8 cellular contexts compared by ENCODE assay signal in genomic region chr3:186772886-186773417, GRCh38. TPM values are rescaled to one million over a fixed set of nuclear protein-coding genes. Genes with fewer than 3 reads are reported as not detected.
DNase-seq lines count a peak whose midpoint lies in the region; ATAC-seq, FAIRE-seq and TF ChIP-seq lines count a peak whose summit lies in the region.

No MANE protein-coding gene starts in this region.

- TF ChIP-seq POLR2A in GM12891 (IDR thresholded peaks at IDR 0.05; ENCODE audit: low read depth, low read length): peak; percentile 78; the same call in 1 of the 2 replicates

- H3K23me2 ChIP-seq in H9 (ENCODE audit: insufficient read length, low read depth, low read length, poor library complexity, severe bottlenecking): no peaks in the 10 kb centered on the region

- no peak overlapping the region for H2BK120ac ChIP-seq in H9 (ENCODE audit: low read depth, low read length, poor library complexity, severe bottlenecking)

- FAIRE-seq in GM12891 (lab: Jason Lieb, UNC): peak; percentile 95

- POLR2A ChIA-PET in HEK293T (lab: Yijun Ruan, JAX): interaction anchor here (2.0 kb wide), 1 partner anchor 10 kb away, joined by 20 read pairs; the partner anchor contains the start of gene EIF4A2

- DNase-seq in GM12891 (ENCODE audit: insufficient read length, low spot score) (peak; percentile 76), H9 (peak; percentile 78), NCI-H774 (lab: John Stamatoyannopoulos, UW) (peak; percentile 23), cardiac septum (ENCODE audit: low spot score) (peak; percentile 91), psoas muscle (peak; percentile 72 to 84), NCI-H1930 (lab: John Stamatoyannopoulos, UW) (no peak), HEK293T (ENCODE audit: extremely low spot score) (no peak)
- DNase-seq in activated gamma-delta T cell treated with anti-CD3 and anti-CD28 coated beads, Interleukin-2, amount 50 U/mL, for 16 hours (ENCODE audit: low read depth): peak; percentile 53

- intact Hi-C loops in cardiac septum (cut with DNase I): no loop called here
- intact Hi-C loops in psoas muscle (cut with DNase I): no loop called here

- WGBS in H9 (ENCODE audit: extremely low coverage, insufficient read length, low lambda C conversion rate): no CpG with 5 or more reads among the region's 19 CpGs
- WGBS in psoas muscle, 3 donors: 18 to 30% (median 19%) methylated on average over 14 to 19 of the region's 19 CpGs

- no peak overlapping the region for H3T11ph ChIP-seq in H9 (ENCODE audit: low read length)

- peak; percentile 65 to 82 (median 79) for ATAC-seq in psoas muscle

- H3K18ac ChIP-seq in H9 (ENCODE audit: insufficient read length, low read depth, low read length): no peak overlapping the region

- no peak overlapping the region for H3K14ac ChIP-seq in H9 (ENCODE audit: insufficient read depth, low read length)

- H3K27me3 ChIP-seq in H9 (ENCODE audit: insufficient read depth, low read length) (no peaks in the 10 kb centered on the region), psoas muscle (ENCODE audit: insufficient read depth in 3 of 3, low read length in 2 of 3) (peaks cover 0 to 4% (median 0%) of the 10 kb centered on the region in 3 donors)

- no peak overlapping the region for H4K5ac ChIP-seq in H9 (ENCODE audit: insufficient read length, low read depth, low read length)

- CTCF ChIA-PET in HEK293T (lab: Yijun Ruan, JAX): interaction anchor here (0.6 to 1.1 kb wide), 2 partner anchors 183 to 354 kb away, joined by 3 to 6 read pairs; no protein-coding TSS in a partner anchor

- H3K4me2 ChIP-seq in H9 (ENCODE audit: insufficient read depth, insufficient read length, low read length): peak overlapping the region; percentile 2

- no peak overlapping the region for H3K9ac ChIP-seq in H9 (ENCODE audit: extremely low read depth, insufficient read length, low read length)

- H2AFZ ChIP-seq in H9 (ENCODE audit: low read length): no peak overlapping the region

- H3K56ac ChIP-seq in H9 (ENCODE audit: insufficient read length, low read depth, low read length): no peak overlapping the region

- H3K79me1 ChIP-seq in H9 (ENCODE audit: insufficient read depth, low read depth, low read length, poor library complexity, severe bottlenecking): no peaks in the 10 kb centered on the region

- no peak for TF ChIP-seq CTCF in H9 (conservative IDR thresholded peaks at IDR 0.05)
- no peak for TF ChIP-seq CTCF in psoas muscle (IDR thresholded peaks at IDR 0.05)

- H2BK20ac ChIP-seq in H9 (ENCODE audit: low read depth, low read length, poor library complexity, severe bottlenecking): no peak overlapping the region

- no peak overlapping the region for H2BK5ac ChIP-seq in H9 (ENCODE audit: insufficient read length, low read length)

- peaks cover 4% of the 10 kb centered on the region; the same call in 1 of the 2 replicates for H3K4me1 ChIP-seq in H9 (ENCODE audit: insufficient read depth, low read length)
- no peaks in the 10 kb centered on the region for H3K4me1 ChIP-seq in psoas muscle

- H3K4me1 Mint-ChIP-seq in H9: peaks cover 18 to 22% of the 10 kb centered on the region in 2 experiments

- H4K8ac ChIP-seq in H9 (replicated peaks; ENCODE audit: insufficient read length, low read depth, low read length): no peak overlapping the region

- no peak overlapping the region for H3K4ac ChIP-seq in H9 (ENCODE audit: low read depth, low read length)

- H4K20me1 ChIP-seq in H9 (ENCODE audit: control insufficient read depth, insufficient read depth, insufficient read length): no peaks in the 10 kb centered on the region

- no peak overlapping the region for H4K91ac ChIP-seq in H9 (ENCODE audit: insufficient read length, low read depth, low read length)

- H3K4me3 ChIP-seq in psoas muscle: peak overlapping the region; percentile 63

- no peak overlapping the region for H2AK5ac ChIP-seq in H9 (ENCODE audit: insufficient read length, low read length)

- no peak overlapping the region for H2BK15ac ChIP-seq in H9 (ENCODE audit: low read depth, low read length)

- H3K4me3 Mint-ChIP-seq in H9: peak overlapping the region in 1 of 2 experiments; percentile 35; a peak in 1 of 5 replicates

- H3K36me3 ChIP-seq in psoas muscle (ENCODE audit: insufficient read depth in 1 of 2, low read depth in 1 of 2): no peaks in the 10 kb centered on the region

- no peaks in the 10 kb centered on the region; a peak in 1 of 7 replicates for H3K36me3 Mint-ChIP-seq in H9 (ENCODE audit: insufficient read depth in 1 of 3, low read depth in 3 of 3)

- H3K27ac Mint-ChIP-seq in H9: no peak overlapping the region

- H3K27ac ChIP-seq in H9 (ENCODE audit: insufficient read length, low read depth, low read length) (no peak overlapping the region), psoas muscle (peak overlapping the region; percentile 43)

- H3K23ac ChIP-seq in H9 (ENCODE audit: insufficient read length, low read depth, low read length): no peak overlapping the region

- no peak overlapping the region for H2BK12ac ChIP-seq in H9 (ENCODE audit: insufficient read length, low read depth, low read length)

- peaks cover 0 to 4% of the 10 kb centered on the region in 2 experiments; a peak in 3 of 5 replicates for H3K9me3 Mint-ChIP-seq in H9

- peaks cover 39% of the 10 kb centered on the region for H3K27me3 Mint-ChIP-seq in H9 (ENCODE audit: low read depth)

- H3K79me2 ChIP-seq in H9 (ENCODE audit: insufficient read depth, low read length): no peaks in the 10 kb centered on the region

- H3K9me3 ChIP-seq in H9 (ENCODE audit: control insufficient read depth, low read depth, low read length) (no peaks in the 10 kb centered on the region), psoas muscle (no peaks in the 10 kb centered on the region)

TF ChIP-seq in GM12891, 5 proteins besides CTCF, POLR2A, EP300 and RAD21:
- no peak for TF ChIP-seq PAX5 (IDR thresholded peaks at IDR 0.05; ENCODE audit: insufficient read depth, low read length, severe bottlenecking)
- TF ChIP-seq SPI1 (IDR thresholded peaks at IDR 0.05; ENCODE audit: low read depth, low read length): peak; percentile 21
- peak; percentile 49 for TF ChIP-seq POU2F2 (IDR thresholded peaks at IDR 0.05; ENCODE audit: low read depth, low read length)
- TF ChIP-seq TAF1 (IDR thresholded peaks at IDR 0.05; ENCODE audit: low read depth, low read length): peak; percentile 69
- 0 out of 2 replicates have a peak, but pooled peaks have one; percentile 50 for TF ChIP-seq POLR2AphosphoS5 (IDR thresholded peaks at IDR 0.05; ENCODE audit: low read depth, low read length)

TF ChIP-seq in HEK293T, 16 proteins besides CTCF, POLR2A, EP300 and RAD21:
- TF ChIP-seq, protein P1, sequence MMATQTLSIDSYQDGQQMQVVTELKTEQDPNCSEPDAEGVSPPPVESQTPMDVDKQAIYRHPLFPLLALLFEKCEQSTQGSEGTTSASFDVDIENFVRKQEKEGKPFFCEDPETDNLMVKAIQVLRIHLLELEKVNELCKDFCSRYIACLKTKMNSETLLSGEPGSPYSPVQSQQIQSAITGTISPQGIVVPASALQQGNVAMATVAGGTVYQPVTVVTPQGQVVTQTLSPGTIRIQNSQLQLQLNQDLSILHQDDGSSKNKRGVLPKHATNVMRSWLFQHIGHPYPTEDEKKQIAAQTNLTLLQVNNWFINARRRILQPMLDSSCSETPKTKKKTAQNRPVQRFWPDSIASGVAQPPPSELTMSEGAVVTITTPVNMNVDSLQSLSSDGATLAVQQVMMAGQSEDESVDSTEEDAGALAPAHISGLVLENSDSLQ (IDR thresholded peaks at IDR 0.05): no peak
- TF ChIP-seq L3MBTL2 (conservative IDR thresholded peaks at IDR 0.05): no peak
- no peak for TF ChIP-seq ARNT (IDR thresholded peaks at IDR 0.05)
- TF ChIP-seq NFRKB (IDR thresholded peaks at IDR 0.05): no peak
- TF ChIP-seq ZNF384 (IDR thresholded peaks at IDR 0.05): no peak
- TF ChIP-seq SP1 (IDR thresholded peaks at IDR 0.05): no peak
- TF ChIP-seq BHLHE40 (IDR thresholded peaks at IDR 0.05; ENCODE audit: borderline replicate concordance): no peak
- TF ChIP-seq TARDBP (IDR thresholded peaks at IDR 0.05): no peak
- no peak for TF ChIP-seq HDGF (IDR thresholded peaks at IDR 0.05; ENCODE audit: borderline replicate concordance)
- no peak for TF ChIP-seq LEF1 (IDR thresholded peaks at IDR 0.05; ENCODE audit: borderline replicate concordance)
- no peak for TF ChIP-seq FOXA1 (IDR thresholded peaks at IDR 0.05)
- no peak for TF ChIP-seq SUZ12 (IDR thresholded peaks at IDR 0.05)
- TF ChIP-seq CTBP1 (IDR thresholded peaks at IDR 0.05; ENCODE audit: borderline replicate concordance): no peak
- TF ChIP-seq ELF4 (IDR thresholded peaks at IDR 0.05): no peak
- TF ChIP-seq FOXM1 (IDR thresholded peaks at IDR 0.05; ENCODE audit: borderline replicate concordance): no peak
- TF ChIP-seq FOXK2 (IDR thresholded peaks at IDR 0.05): no peak
TF ChIP-seq in HEK293T: peak in this region for 0.

RNA-seq across cellular contexts. Expression of gene EIF4A2, which starts 10.4 kb away (rescaled TPM):
- 374 TPM for polyA plus RNA-seq in GM12891 (2012; ENCODE audit: low read depth, missing spikeins)
- total RNA-seq in H9 (2021) (398 and 417 TPM in 2 replicates), cardiac septum (361 TPM), psoas muscle (100 to 1,000 TPM; 541 to 778 (median 587) TPM)
- 100 to 1,000 TPM; 397 to 570 (median 513) TPM for polyA plus RNA-seq in psoas muscle

RNA-seq across cellular contexts. Expression of gene RFC4, which starts 33.3 kb away (rescaled TPM):
- 61.8 TPM for polyA plus RNA-seq in GM12891 (2012; ENCODE audit: low read depth, missing spikeins)
- 103 and 108 TPM in 2 replicates for total RNA-seq in H9 (2021)
- total RNA-seq in cardiac septum: 6.4 TPM
- 1 to 10 TPM; 3.4 to 8.1 (median 6.0) TPM for total RNA-seq in psoas muscle
- 10 to 100 TPM; 10.3 to 20.6 (median 17.2) TPM for polyA plus RNA-seq in psoas muscle

RNA-seq across cellular contexts. Expression of gene KNG1, which starts 55.8 kb away (rescaled TPM):
- polyA plus RNA-seq in GM12891 (2012; ENCODE audit: low read depth, missing spikeins): 0.12 TPM
- total RNA-seq in H9 (2021): not detected in 2 replicates
- total RNA-seq in cardiac septum: not detected
- under 1 TPM in 2 of 4 donors, not detected in 2; 0.16 to 0.26 TPM for total RNA-seq in psoas muscle
- not detected for polyA plus RNA-seq in psoas muscle

Comparison
In these comparisons a context has a peak if more than half of its experiments do, and no peak if none do; other contexts are left out.
1. DNase-seq: peak in GM12891 (single experiment), H9 (single experiment), NCI-H774 (single experiment), activated gamma-delta T cell treated with anti-CD3 and anti-CD28 coated beads, Interleukin-2, amount 50 U/mL, for 16 hours (single experiment), cardiac septum (single experiment) and psoas muscle (2 of 2); none in NCI-H1930 (0 of 2) and HEK293T (single experiment).
2. RNA of gene RFC4, which starts 33.3 kb away (total RNA-seq): 103 to 108 TPM in H9; 3.4 to 8.1 TPM in psoas muscle and 6.4 TPM in cardiac septum (single experiment); every median in the first group is over 10 times any median in the second.